In genomic region chr4:337143-337931, GRCh38 we compare ENCODE assay signal across 8 cellular contexts. TPM values are rescaled to one million over a fixed set of nuclear protein-coding genes. Genes with fewer than 3 reads are reported as not detected.
DNase-seq lines count a peak whose midpoint lies in the region; ATAC-seq and TF ChIP-seq lines count a peak whose summit lies in the region.

TSS of gene ZNF141 (plus strand) at chr4:337814. CDS start at chr4:337984, 170 bp downstream.

- peaks cover 13 to 47% (median 46%) of the 10 kb centered on the region in 3 donors for H3K36me3 Mint-ChIP-seq in CD8-positive, alpha-beta memory T cell
- H3K36me3 Mint-ChIP-seq in activated T-cell treated with anti-CD3 and anti-CD28 coated beads, Interleukin-2, amount 50 U/mL, for 24 hours (ENCODE audit: low read depth) = peaks cover 70% of the 10 kb centered on the region

- POLR2A ChIA-PET in CD8-positive, alpha-beta memory T cell (lab: Charles Lee) = interaction anchor here (0.6 to 2.7 kb wide), 4 partner anchors 44 to 1267 kb away, joined by 3 to 10 read pairs (median 6); partner anchors contain the start of gene ZNF718
- POLR2A ChIA-PET in OCI-LY7 (lab: Charles Lee) = no interaction called here

- H3K4me2 ChIP-seq in OCI-LY7 (ENCODE audit: low read length) = peak within 1 kb of the TSS; percentile 69

- H4K20me1 ChIP-seq in OCI-LY7 (ENCODE audit: insufficient read depth, low read length) = no peaks in the 10 kb centered on the region

- peaks cover 45 to 54% (median 52%) of the 10 kb centered on the region in 3 donors for H3K4me1 Mint-ChIP-seq in CD8-positive, alpha-beta memory T cell
- peaks cover 33% of the 10 kb centered on the region for H3K4me1 Mint-ChIP-seq in activated T-cell treated with anti-CD3 and anti-CD28 coated beads, Interleukin-2, amount 50 U/mL, for 24 hours (ENCODE audit: low read depth)

- peaks cover 24% of the 10 kb centered on the region for H3K9me3 ChIP-seq in CD8-positive, alpha-beta memory T cell (ENCODE audit: low read length)
- H3K9me3 ChIP-seq in OCI-LY7 (ENCODE audit: low read length) = peaks cover 23% of the 10 kb centered on the region; the same call in 1 of the 2 replicates
- H3K9me3 ChIP-seq in mucosa of rectum (ENCODE audit: control insufficient read depth in 2 of 2, low read length in 2 of 2) = peaks cover 10 to 11% of the 10 kb centered on the region in 2 donors

- no peaks in the 10 kb centered on the region for H3K9me2 ChIP-seq in OCI-LY7 (ENCODE audit: insufficient read depth, low read length)

- TF ChIP-seq CTCF in OCI-LY7 (conservative IDR thresholded peaks at IDR 0.05; ENCODE audit: low read length) (no peak), epithelial cell of proximal tubule (conservative IDR thresholded peaks at IDR 0.05; ENCODE audit: low read depth, low read length) (no peak)

- peak; percentile 94 for ATAC-seq in GM19452 (IDR thresholded peaks at IDR 0.05; ENCODE audit: unreplicated experiment)

- peak; percentile 83 to 94 (median 93) for DNase-seq in CD8-positive, alpha-beta memory T cell
- peak; percentile 74 for DNase-seq in HS-5 (ENCODE audit: low read depth)
- DNase-seq in OCI-LY7 (ENCODE audit: low spot score) = peak; percentile 91
- peak; percentile 89 for DNase-seq in activated T-cell treated with anti-CD3 and anti-CD28 coated beads, Interleukin-2, amount 50 U/mL, for 24 hours
- peak; percentile 82 for DNase-seq in epithelial cell of proximal tubule (ENCODE audit: low read depth)
- peak; percentile 74 to 84 for DNase-seq in stimulated activated CD8-positive, alpha-beta memory T cell treated with anti-CD3 and anti-CD28 coated beads, Interleukin-4, amount 100 ng/mL, for 4 hours (ENCODE audit: low read depth in 2 of 2, low spot score in 1 of 2)

- peaks cover 0 to 6% of the 10 kb centered on the region in 2 donors for H3K27me3 Mint-ChIP-seq in CD8-positive, alpha-beta memory T cell
- no peaks in the 10 kb centered on the region for H3K27me3 Mint-ChIP-seq in activated T-cell treated with anti-CD3 and anti-CD28 coated beads, Interleukin-2, amount 50 U/mL, for 24 hours

- H3K27ac ChIP-seq in CD8-positive, alpha-beta memory T cell (ENCODE audit: low read depth, low read length) = peak within 1 kb of the TSS; percentile 90
- H3K27ac ChIP-seq in OCI-LY7 (ENCODE audit: low read depth, low read length, poor library complexity, severe bottlenecking) = peak within 1 kb of the TSS; percentile 28
- peak within 1 kb of the TSS; percentile 97 to 98 for H3K27ac ChIP-seq in mucosa of rectum (ENCODE audit: low read depth in 2 of 2, low read length in 2 of 2)

- H3K4me1 ChIP-seq in CD8-positive, alpha-beta memory T cell (ENCODE audit: insufficient read depth, low read length) = peaks cover 15% of the 10 kb centered on the region
- peaks cover 4% of the 10 kb centered on the region for H3K4me1 ChIP-seq in OCI-LY7 (ENCODE audit: insufficient read depth, low read length, poor library complexity, severe bottlenecking)
- H3K4me1 ChIP-seq in mucosa of rectum (ENCODE audit: control insufficient read depth in 2 of 2, insufficient read depth in 2 of 2, low read length in 2 of 2) = peaks cover 7 to 9% of the 10 kb centered on the region in 2 donors

- no peaks in the 10 kb centered on the region for H3K27me3 ChIP-seq in CD8-positive, alpha-beta memory T cell (ENCODE audit: insufficient read depth, low read length, poor library complexity, severe bottlenecking)
- no peaks in the 10 kb centered on the region for H3K27me3 ChIP-seq in mucosa of rectum (ENCODE audit: control insufficient read depth in 2 of 2, insufficient read depth in 2 of 2, low read length in 2 of 2)

- intact Hi-C loops in OCI-LY7 (cut with micrococcal nuclease; ENCODE audit: unreplicated experiment) = no loop called here

- peak within 1 kb of the TSS; percentile 85 for H2AFZ ChIP-seq in OCI-LY7 (ENCODE audit: low read length)

- peak within 1 kb of the TSS; percentile 96 to 99 (median 98) for H3K4me3 Mint-ChIP-seq in CD8-positive, alpha-beta memory T cell
- H3K4me3 Mint-ChIP-seq in activated T-cell treated with anti-CD3 and anti-CD28 coated beads, Interleukin-2, amount 50 U/mL, for 24 hours = peak within 1 kb of the TSS; percentile 99

- H3K79me2 ChIP-seq in OCI-LY7 (ENCODE audit: insufficient read depth, low read depth, low read length) = peaks cover 42% of the 10 kb centered on the region; the same call in 1 of the 2 replicates

- H3K36me3 ChIP-seq in CD8-positive, alpha-beta memory T cell (ENCODE audit: insufficient read depth, low read length) = no peaks in the 10 kb centered on the region
- H3K36me3 ChIP-seq in OCI-LY7 (ENCODE audit: insufficient read depth, low read length) (peaks cover 38% of the 10 kb centered on the region), mucosa of rectum (ENCODE audit: control insufficient read depth in 2 of 2, insufficient read depth in 2 of 2, low read length in 2 of 2) (peaks cover 2 to 9% of the 10 kb centered on the region in 2 donors)

- peak within 1 kb of the TSS; percentile 91 to 99 for H3K9ac ChIP-seq in mucosa of rectum (ENCODE audit: low read depth in 1 of 2, low read length in 2 of 2)

- H3K9me3 Mint-ChIP-seq in CD8-positive, alpha-beta memory T cell = peaks cover 10 to 33% (median 25%) of the 10 kb centered on the region in 5 donors
- peaks cover 49% of the 10 kb centered on the region for H3K9me3 Mint-ChIP-seq in activated T-cell treated with anti-CD3 and anti-CD28 coated beads, Interleukin-2, amount 50 U/mL, for 24 hours

- CTCF ChIA-PET in CD8-positive, alpha-beta memory T cell (lab: Charles Lee) = interaction anchor here (0.8 kb wide), 1 partner anchor 337 kb away, joined by 3 read pairs; the partner anchor contains the start of genes ATP5ME and MYL5
- CTCF ChIA-PET in OCI-LY7 (lab: Charles Lee; ENCODE audit: unreplicated experiment) = no interaction called here

- H3K4me3 ChIP-seq in CD8-positive, alpha-beta memory T cell (ENCODE audit: low read length) = peak within 1 kb of the TSS; percentile 95
- peak within 1 kb of the TSS; percentile 89 for H3K4me3 ChIP-seq in OCI-LY7 (ENCODE audit: low read depth, low read length, poor library complexity, severe bottlenecking)
- peak within 1 kb of the TSS; percentile 97 for H3K4me3 ChIP-seq in epithelial cell of proximal tubule (ENCODE audit: low read depth, low read length)
- peak within 1 kb of the TSS; percentile 81 to 86 for H3K4me3 ChIP-seq in mucosa of rectum (ENCODE audit: low read length in 2 of 2)

- H3K27ac Mint-ChIP-seq in CD8-positive, alpha-beta memory T cell = peak within 1 kb of the TSS; percentile 87 to 99 (median 98)
- peak within 1 kb of the TSS; percentile 100 for H3K27ac Mint-ChIP-seq in activated T-cell treated with anti-CD3 and anti-CD28 coated beads, Interleukin-2, amount 50 U/mL, for 24 hours

- BruUV-seq in OCI-LY7 (replicated peaks; lab: Mats Ljungman, UMichigan) = no TSS peak

RNA-seq across cellular contexts. Expression of gene ZNF141, which starts in this region (rescaled TPM):
- total RNA-seq in CD8-positive, alpha-beta memory T cell = 10 to 100 TPM; 20.8 to 22.1 TPM
- 8.6 TPM for polyA plus RNA-seq in CD8-positive, alpha-beta memory T cell
- total RNA-seq in OCI-LY7 (2014; rRNA removed; shearing (Covaris generic)) = 26.9 and 27.9 TPM in 2 replicates
- total RNA-seq in OCI-LY7 (2022) = 19.8 and 26.9 TPM in 2 replicates
- total RNA-seq in epithelial cell of proximal tubule = 4.6 and 5.2 TPM in 2 replicates

Comparison
In these comparisons a context has a peak if more than half of its experiments do, and no peak if none do; other contexts are left out.
1. Peak in every context shown above with its lines: DNase-seq, ATAC-seq, H3K4me3 ChIP-seq and H3K27ac ChIP-seq.
2. H3K27ac ChIP-seq: peak in every context shown above with its lines; median percentile 98 in mucosa of rectum; 90 in CD8-positive, alpha-beta memory T cell; 28 in OCI-LY7.